25 cellular contexts compared by ENCODE assay signal in genomic region chr15:50778089-50778488, GRCh38.
"Had no signal": no experiment of that assay in that cellular context is flagged by ENCODE, and none has a peak within 500 bp of the region (broad histone marks: within the 10 kb centered on the region; RNA-seq: fewer than 3 reads in every experiment).

No MANE protein-coding gene starts in this region.

- ATAC-seq: activated T-helper 17 cell treated with anti-CD3 and anti-CD28 coated beads, Interleukin-2, amount 50 U/mL, for 72 hours; heart left ventricle; left cardiac atrium; lower lobe of right lung; natural killer cell treated with Interleukin-12 subunit alpha and Interleukin-12 subunit beta and Interleukin-15 and Interleukin-18, amount 100 ng/mL, for 72 hours had no signal

- H3K27me3 ChIP-seq: heart left ventricle, suprapubic skin, tibial nerve had no signal

- H3K4me3 ChIP-seq: heart left ventricle, lower lobe of right lung, suprapubic skin, tibial nerve had no signal

- H3K4me1 ChIP-seq: lower lobe of right lung, suprapubic skin, tibial nerve had no signal

- H3K36me3 Mint-ChIP-seq: natural killer cell treated with Interleukin-12 subunit alpha and Interleukin-12 subunit beta and Interleukin-15 and Interleukin-18, amount 100 ng/mL, for 72 hours had no signal

- H3K27ac ChIP-seq: heart left ventricle, lower lobe of right lung, suprapubic skin, tibial nerve had no signal

- H3K9me3 Mint-ChIP-seq: activated T-cell treated with anti-CD3 and anti-CD28 coated beads, Interleukin-2, amount 50 U/mL, for 24 hours; activated T-helper 17 cell treated with anti-CD3 and anti-CD28 coated beads, Interleukin-2, amount 50 U/mL, for 72 hours; natural killer cell treated with Interleukin-12 subunit alpha and Interleukin-12 subunit beta and Interleukin-15 and Interleukin-18, amount 100 ng/mL, for 72 hours had no signal

- H3K27ac Mint-ChIP-seq: activated T-cell treated with anti-CD3 and anti-CD28 coated beads, Interleukin-2, amount 50 U/mL, for 24 hours; activated T-helper 17 cell treated with anti-CD3 and anti-CD28 coated beads, Interleukin-2, amount 50 U/mL, for 72 hours; natural killer cell treated with Interleukin-12 subunit alpha and Interleukin-12 subunit beta and Interleukin-15 and Interleukin-18, amount 100 ng/mL, for 72 hours; progenitor cell of endocrine pancreas had no signal

- H3K36me3 ChIP-seq: heart left ventricle, lower lobe of right lung, suprapubic skin, tibial nerve had no signal

- DNase-seq: activated CD4-positive, alpha-beta T cell treated with anti-CD3 and anti-CD28 coated beads for 48 hours; activated CD4-positive, alpha-beta T cell treated with anti-CD3 and anti-CD28 coated beads, Interleukin-2, amount 50 U/mL, for 48 hours; activated CD8-positive, alpha-beta memory T cell treated with anti-CD3 and anti-CD28 coated beads, Interleukin-2, amount 50 U/mL, for 4 hours; activated gamma-delta T cell treated with Interleukin-2 at 50 U/mL for 16 hours; activated naive CD4-positive, alpha-beta T cell treated with anti-CD3 and anti-CD28 coated beads, Interleukin-2, amount 50 U/mL, for 16 hours; activated T-cell treated with anti-CD3 and anti-CD28 coated beads, Interleukin-2, amount 50 U/mL, for 24 hours; amniotic stem cell; caudate nucleus; cortex of kidney; foreskin fibroblast; heart left ventricle; left cardiac atrium; lower lobe of right lung; mesenchymal stem cell; stimulated activated CD4-positive, alpha-beta T cell treated with anti-CD3 and anti-CD28 coated beads, Interleukin-15, amount 100 ng/mL, for 24 hours; stimulated activated CD4-positive, alpha-beta T cell treated with anti-CD3 and anti-CD28 coated beads, Interleukin-2, amount 100 ng/mL, for 24 hours; stimulated activated naive CD4-positive, alpha-beta T cell had no signal

- H3K27me3 Mint-ChIP-seq: activated T-cell treated with anti-CD3 and anti-CD28 coated beads, Interleukin-2, amount 50 U/mL, for 24 hours; activated T-helper 17 cell treated with anti-CD3 and anti-CD28 coated beads, Interleukin-2, amount 50 U/mL, for 72 hours; natural killer cell treated with Interleukin-12 subunit alpha and Interleukin-12 subunit beta and Interleukin-15 and Interleukin-18, amount 100 ng/mL, for 72 hours; progenitor cell of endocrine pancreas had no signal

- H3K4me3 Mint-ChIP-seq: activated T-cell treated with anti-CD3 and anti-CD28 coated beads, Interleukin-2, amount 50 U/mL, for 24 hours; activated T-helper 17 cell treated with anti-CD3 and anti-CD28 coated beads, Interleukin-2, amount 50 U/mL, for 72 hours; natural killer cell treated with Interleukin-12 subunit alpha and Interleukin-12 subunit beta and Interleukin-15 and Interleukin-18, amount 100 ng/mL, for 72 hours had no signal

- H3K9me3 ChIP-seq: heart left ventricle, lower lobe of right lung, suprapubic skin, tibial nerve had no signal

- FAIRE-seq: astrocyte, endothelial cell of umbilical vein, urothelium cell line had no signal
